In genomic region chr1:218591966-218592365, GRCh38 we compare ENCODE assay signal across 19 cellular contexts.
DNase-seq lines count a peak whose midpoint lies in the region; ATAC-seq, FAIRE-seq and TF ChIP-seq lines count a peak whose summit lies in the region.
"Had no signal": no experiment of that assay in that cellular context is flagged by ENCODE, and none has a peak within 500 bp of the region (broad histone marks: within the 10 kb centered on the region; RNA-seq: fewer than 3 reads in every experiment).

No MANE protein-coding gene starts in this region.

- CTCF ChIA-PET in mammary epithelial cell (lab: Charles Lee; ENCODE audit: low non-redundant PET): no interaction called here

- dilution Hi-C loops in mammary epithelial cell (cut with HindIII; ENCODE audit: low sequenced_read_pairs): no loop called here

- BruUV-seq in mammary epithelial cell (replicated peaks; lab: Mats Ljungman, UMichigan): no TSS peak

- no peak for ATAC-seq in stimulated activated effector memory CD8-positive, alpha-beta T cell treated with anti-CD3 and anti-CD28 coated beads, Interleukin-12 subunit alpha, Interleukin-12 subunit beta, amount 100 ng/mL, for 72 hours
- ATAC-seq in natural killer cell treated with Interleukin-12 subunit alpha and Interleukin-12 subunit beta and Interleukin-15 and Interleukin-18, amount 100 ng/mL, for 72 hours: no peak

- H3K79me2 ChIP-seq in mammary epithelial cell (ENCODE audit: insufficient read depth, low read length): no peaks in the 10 kb centered on the region

- H3K27me3 ChIP-seq in mammary epithelial cell (ENCODE audit: insufficient read depth, low read length): no peaks in the 10 kb centered on the region
- H3K27me3 ChIP-seq in breast epithelium: no peaks in the 10 kb centered on the region
- no peaks in the 10 kb centered on the region for H3K27me3 ChIP-seq in bronchial epithelial cell (ENCODE audit: control insufficient read depth, insufficient read depth, low read length)
- H3K27me3 ChIP-seq in adrenal gland: no peaks in the 10 kb centered on the region

- intact Hi-C loops in mammary epithelial cell (cut with micrococcal nuclease) (loop anchor here (2.0 to 5.0 kb wide), 3 partner anchors 55 to 795 kb away; no protein-coding TSS in a partner anchor), breast epithelium (cut with DNase I; ENCODE audit: low total_unique reads) (no loop called here), adrenal gland (cut with DNase I) (no loop called here)

- H3K27ac ChIP-seq in mammary epithelial cell (ENCODE audit: insufficient read depth, low read depth, low read length) (no peak overlapping the region), breast epithelium (no peak overlapping the region), adrenal gland (no peak overlapping the region)
- H3K27ac ChIP-seq: HL-60 had no signal

- H3K36me3 Mint-ChIP-seq in stimulated activated effector memory CD8-positive, alpha-beta T cell treated with anti-CD3 and anti-CD28 coated beads, Interleukin-12 subunit alpha, Interleukin-12 subunit beta, amount 100 ng/mL, for 72 hours: no peaks in the 10 kb centered on the region
- peaks cover 5% of the 10 kb centered on the region for H3K36me3 Mint-ChIP-seq in natural killer cell treated with Interleukin-12 subunit alpha and Interleukin-12 subunit beta and Interleukin-15 and Interleukin-18, amount 100 ng/mL, for 72 hours
- H3K36me3 Mint-ChIP-seq: CD4-positive, alpha-beta memory T cell had no signal

- H3K9me3 Mint-ChIP-seq in stimulated activated effector memory CD8-positive, alpha-beta T cell treated with anti-CD3 and anti-CD28 coated beads, Interleukin-12 subunit alpha, Interleukin-12 subunit beta, amount 100 ng/mL, for 72 hours: peaks cover 3% of the 10 kb centered on the region
- H3K9me3 Mint-ChIP-seq in natural killer cell treated with Interleukin-12 subunit alpha and Interleukin-12 subunit beta and Interleukin-15 and Interleukin-18, amount 100 ng/mL, for 72 hours: peaks cover 23% of the 10 kb centered on the region

- H3K27me3 Mint-ChIP-seq in natural killer cell treated with Interleukin-12 subunit alpha and Interleukin-12 subunit beta and Interleukin-15 and Interleukin-18, amount 100 ng/mL, for 72 hours: peaks cover 0 to 5% of the 10 kb centered on the region in 2 donors

- peak overlapping the region; percentile 9 for H2AFZ ChIP-seq in mammary epithelial cell (ENCODE audit: low read depth, low read length)

- TF ChIP-seq CTCF in mammary epithelial cell (conservative IDR thresholded peaks at IDR 0.05 in 1 of 2, IDR thresholded peaks at IDR 0.05 in 1 of 2; ENCODE audit: extremely low read depth in 1 of 2, insufficient read depth in 1 of 2, low read depth in 1 of 2, low read length in 2 of 2) (no peak), breast epithelium (IDR thresholded peaks at IDR 0.05) (no peak), bronchial epithelial cell (IDR thresholded peaks at IDR 0.05; ENCODE audit: insufficient read depth, low read length, severe bottlenecking) (no peak), adrenal gland (IDR thresholded peaks at IDR 0.05) (no peak)

- no peaks in the 10 kb centered on the region for H3K36me3 ChIP-seq in mammary epithelial cell (ENCODE audit: insufficient read depth, low read length)
- no peaks in the 10 kb centered on the region for H3K36me3 ChIP-seq in breast epithelium
- no peaks in the 10 kb centered on the region for H3K36me3 ChIP-seq in bronchial epithelial cell (ENCODE audit: control insufficient read depth, insufficient read depth, low read length)
- no peaks in the 10 kb centered on the region for H3K36me3 ChIP-seq in adrenal gland (replicated peaks in 1 of 2)

- no peak overlapping the region for H3K4me3 Mint-ChIP-seq in stimulated activated effector memory CD8-positive, alpha-beta T cell treated with anti-CD3 and anti-CD28 coated beads, Interleukin-12 subunit alpha, Interleukin-12 subunit beta, amount 100 ng/mL, for 72 hours
- H3K4me3 Mint-ChIP-seq in natural killer cell treated with Interleukin-12 subunit alpha and Interleukin-12 subunit beta and Interleukin-15 and Interleukin-18, amount 100 ng/mL, for 72 hours: no peak overlapping the region
- H3K4me3 Mint-ChIP-seq: CD4-positive, alpha-beta memory T cell had no signal

- no peak overlapping the region for H3K27ac Mint-ChIP-seq in stimulated activated effector memory CD8-positive, alpha-beta T cell treated with anti-CD3 and anti-CD28 coated beads, Interleukin-12 subunit alpha, Interleukin-12 subunit beta, amount 100 ng/mL, for 72 hours
- no peak overlapping the region for H3K27ac Mint-ChIP-seq in natural killer cell treated with Interleukin-12 subunit alpha and Interleukin-12 subunit beta and Interleukin-15 and Interleukin-18, amount 100 ng/mL, for 72 hours
- H3K27ac Mint-ChIP-seq: CD4-positive, alpha-beta memory T cell had no signal

- FAIRE-seq in bronchial epithelial cell (lab: Jason Lieb, UNC): no peak

- no peak for DNase-seq in mammary epithelial cell
- no peak for DNase-seq in breast epithelium (ENCODE audit: low spot score in 2 of 2)
- DNase-seq in bronchial epithelial cell (ENCODE audit: low read depth): peak; percentile 41
- peak; percentile 9 to 15 for DNase-seq in lung microvascular endothelial cell (ENCODE audit: low read depth in 2 of 2)
- no peak for DNase-seq in stimulated activated effector memory CD8-positive, alpha-beta T cell treated with anti-CD3 and anti-CD28 coated beads, Interleukin-12 subunit alpha, Interleukin-12 subunit beta, amount 100 ng/mL, for 72 hours (ENCODE audit: low spot score in 2 of 2)
- no peak for DNase-seq in natural killer cell treated with Interleukin-12 subunit alpha and Interleukin-12 subunit beta and Interleukin-15 and Interleukin-18, amount 100 ng/mL, for 72 hours (ENCODE audit: low spot score)
- DNase-seq in adrenal gland: no peak
- DNase-seq in activated gamma-delta T cell treated with Interleukin-2 at 50 U/mL for 16 hours: no peak
- DNase-seq: 8988T; Calu3; CD4-positive, alpha-beta memory T cell; DMS79; HCEC 1CT; MV-4-11; NCI-H1417; NCI-H187 treated with DMSO at 0.1 percent for 48 hours; NCI-H446 treated with DMSO at 0.1 percent for 48 hours; NK-92 treated with Interleukin-12 subunit alpha and Interleukin-12 subunit beta, amount 100 ng/mL, for 24 hours had no signal

- H3K9ac ChIP-seq in mammary epithelial cell (ENCODE audit: insufficient read depth, low read length): no peak overlapping the region

- no peak for TF ChIP-seq POLR2A in breast epithelium (IDR thresholded peaks at IDR 0.05)
- no peak for TF ChIP-seq POLR2A in adrenal gland (IDR thresholded peaks at IDR 0.05)

- H3K9me3 ChIP-seq in mammary epithelial cell (replicated peaks; ENCODE audit: insufficient read depth, low read length) (no peaks in the 10 kb centered on the region), breast epithelium (no peaks in the 10 kb centered on the region), adrenal gland (replicated peaks in 1 of 3) (no peaks in the 10 kb centered on the region)

- no peaks in the 10 kb centered on the region for H3K4me1 Mint-ChIP-seq in stimulated activated effector memory CD8-positive, alpha-beta T cell treated with anti-CD3 and anti-CD28 coated beads, Interleukin-12 subunit alpha, Interleukin-12 subunit beta, amount 100 ng/mL, for 72 hours
- no peaks in the 10 kb centered on the region for H3K4me1 Mint-ChIP-seq in natural killer cell treated with Interleukin-12 subunit alpha and Interleukin-12 subunit beta and Interleukin-15 and Interleukin-18, amount 100 ng/mL, for 72 hours (ENCODE audit: low read depth in 2 of 2)

- H3K4me3 ChIP-seq in mammary epithelial cell (replicated peaks in 1 of 3; ENCODE audit: insufficient read depth in 1 of 3, low read depth in 2 of 3, low read length in 3 of 3) (no peak overlapping the region), breast epithelium (no peak overlapping the region), bronchial epithelial cell (ENCODE audit: low read depth, low read length) (no peak overlapping the region), adrenal gland (no peak overlapping the region)

- H3K4me2 ChIP-seq in mammary epithelial cell (ENCODE audit: insufficient read depth, low read depth, low read length): peak overlapping the region; percentile 4

- in situ Hi-C loops in mammary epithelial cell (cut with MboI; ENCODE audit: low sequenced_read_pairs in 2 of 2): no loop called here

- no peaks in the 10 kb centered on the region for H4K20me1 ChIP-seq in mammary epithelial cell (ENCODE audit: insufficient read depth, low read length)

- peaks cover 8% of the 10 kb centered on the region for H3K4me1 ChIP-seq in mammary epithelial cell (ENCODE audit: insufficient read depth, low read length)
- no peaks in the 10 kb centered on the region for H3K4me1 ChIP-seq in breast epithelium
- no peaks in the 10 kb centered on the region for H3K4me1 ChIP-seq in adrenal gland (replicated peaks in 1 of 2)

Comparison
In these comparisons a context has a peak if more than half of its experiments do, and no peak if none do; other contexts are left out.
1. DNase-seq: peak in bronchial epithelial cell (single experiment) and lung microvascular endothelial cell (2 of 2); none in mammary epithelial cell (single experiment), breast epithelium (0 of 2), stimulated activated effector memory CD8-positive, alpha-beta T cell treated with anti-CD3 and anti-CD28 coated beads, Interleukin-12 subunit alpha, Interleukin-12 subunit beta, amount 100 ng/mL, for 72 hours (0 of 2), natural killer cell treated with Interleukin-12 subunit alpha and Interleukin-12 subunit beta and Interleukin-15 and Interleukin-18, amount 100 ng/mL, for 72 hours (single experiment), adrenal gland (0 of 7) and activated gamma-delta T cell treated with Interleukin-2 at 50 U/mL for 16 hours (single experiment).